Comparison of ENCODE assay signal across 8 cellular contexts in the genomic region with DNA sequence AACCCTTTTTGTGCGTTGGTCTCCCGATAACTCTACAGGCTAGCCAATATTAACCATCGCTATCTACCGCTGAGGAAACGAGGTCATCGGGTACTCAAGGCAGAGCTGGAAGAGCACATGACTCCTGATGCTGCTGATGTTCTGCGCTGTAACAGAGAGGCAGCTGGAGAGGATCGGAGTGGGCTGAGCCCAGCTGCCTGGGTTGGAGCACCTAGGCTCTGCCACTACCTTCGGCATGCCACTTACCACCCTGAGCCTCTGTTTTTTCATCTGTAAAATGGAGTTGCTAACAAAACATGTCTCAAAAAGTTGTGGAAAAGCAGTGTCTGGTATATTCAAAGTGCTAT. TPM values are rescaled to one million over a fixed set of nuclear protein-coding genes. Genes with fewer than 3 reads are reported as not detected.
DNase-seq lines count a peak whose midpoint lies in the region; ATAC-seq and TF ChIP-seq lines count a peak whose summit lies in the region.

No MANE protein-coding gene starts in this region.

- intact Hi-C loops in dorsolateral prefrontal cortex (cut with DNase I): no loop called here

- TF ChIP-seq CTCF in dorsolateral prefrontal cortex (IDR thresholded peaks at IDR 0.05 in 54 of 56, conservative IDR thresholded peaks at IDR 0.05 in 2 of 56; ENCODE audit: low read depth in 1 of 56, partially characterized antibody in 56 of 56): no peak

- H3K9ac ChIP-seq in GM23248: peak overlapping the region; percentile 72
- no peak overlapping the region for H3K9ac ChIP-seq in muscle layer of colon (ENCODE audit: low read length)

- H3K79me2 ChIP-seq in GM23248 (ENCODE audit: insufficient read depth): no peaks in the 10 kb centered on the region

- 36 to 41% methylated on average over 9 of the region's 9 CpGs for WGBS in GM23248 (ENCODE audit: low coverage in 1 of 2, low lambda C conversion rate in 2 of 2, missing lambda C conversion rate in 2 of 2), 2 experiments

- H3F3A ChIP-seq in GM23248 (ENCODE audit: insufficient read depth): no peaks in the 10 kb centered on the region

- H3K36me3 ChIP-seq in GM23248 (ENCODE audit: low read depth): no peaks in the 10 kb centered on the region
- peaks cover 13% of the 10 kb centered on the region for H3K36me3 ChIP-seq in muscle layer of colon (ENCODE audit: insufficient read depth, low read length)

- ATAC-seq in GM18502 (IDR thresholded peaks at IDR 0.05; ENCODE audit: poor library complexity, unreplicated experiment) (no peak), GM19455 (IDR thresholded peaks at IDR 0.05; ENCODE audit: unreplicated experiment) (no peak)

- no peaks in the 10 kb centered on the region for H3K4me1 ChIP-seq in GM23248 (ENCODE audit: insufficient read depth)
- H3K4me1 ChIP-seq in muscle layer of colon (ENCODE audit: insufficient read depth, low read length): peaks cover 19% of the 10 kb centered on the region

- no peaks in the 10 kb centered on the region for H4K20me1 ChIP-seq in GM23248 (ENCODE audit: insufficient read depth)

- H2AFZ ChIP-seq in GM23248: peak overlapping the region; percentile 84

- H3K27me3 ChIP-seq in GM23248 (replicated peaks; ENCODE audit: insufficient read depth) (0 out of 2 replicates have a peak, but pooled peaks cover 14% of the 10 kb centered on the region), dorsolateral prefrontal cortex (no peaks in the 10 kb centered on the region), muscle layer of colon (ENCODE audit: control insufficient read depth in 1 of 2, insufficient read depth in 2 of 2, low read length in 2 of 2) (no peaks in the 10 kb centered on the region)

- H3K27ac ChIP-seq in GM23248 (no peak overlapping the region), dorsolateral prefrontal cortex (peak overlapping the region in 55 of 59 donors; percentile 35 to 91 (median 81)), muscle layer of colon (ENCODE audit: low read depth, low read length) (no peak overlapping the region)

- in situ Hi-C loops in GM23248 (cut with MboI): no loop called here

- H3K9me2 ChIP-seq in GM23248 (ENCODE audit: insufficient read depth): no peaks in the 10 kb centered on the region

- H3K9me3 ChIP-seq in GM23248 (ENCODE audit: low read depth) (no peaks in the 10 kb centered on the region), muscle layer of colon (ENCODE audit: low read length) (no peaks in the 10 kb centered on the region)

- H3K4me2 ChIP-seq in GM23248 (ENCODE audit: unreplicated experiment): peak overlapping the region; percentile 89

- H3K4me3 ChIP-seq in GM23248 (peak overlapping the region; percentile 85), dorsolateral prefrontal cortex (peak overlapping the region; percentile 69 to 97 (median 86)), muscle layer of colon (ENCODE audit: low read depth in 1 of 2, low read length in 2 of 2) (peak overlapping the region; percentile 81 to 82)

- DNase-seq in GM23248: peak; percentile 15
- peak; percentile 30 for DNase-seq in NCI-H774 (lab: John Stamatoyannopoulos, UW)
- no peak for DNase-seq in dorsolateral prefrontal cortex
- no peak for DNase-seq in epidermal melanocyte (ENCODE audit: insufficient read length, low spot score)
- no peak for DNase-seq in NCI-H1930 (lab: John Stamatoyannopoulos, UW)

RNA-seq across cellular contexts. Expression of a gene that starts 0.4 kb away (rescaled TPM):
- total RNA-seq in GM23248 (2014; rRNA removed; shearing (Covaris generic)): 5.9 and 11.1 TPM in 2 replicates
- polyA plus RNA-seq in GM23248 (2016; fragmentation: Nextera tagmentation; extraction: Ambion mirVana): 4.9 and 6.2 TPM in 2 replicates
- 10 to 100 TPM; 12.5 to 31.9 (median 20.3) TPM for total RNA-seq in dorsolateral prefrontal cortex

RNA-seq across cellular contexts. Expression of a gene that starts 35.0 kb away (rescaled TPM):
- 16.9 and 24.2 TPM in 2 replicates for total RNA-seq in GM23248 (2014; rRNA removed; shearing (Covaris generic))
- polyA plus RNA-seq in GM23248 (2016; fragmentation: Nextera tagmentation; extraction: Ambion mirVana): 4.7 and 5.8 TPM in 2 replicates
- total RNA-seq in dorsolateral prefrontal cortex: 10 to 100 TPM; 20.6 to 48.1 (median 33.1) TPM

RNA-seq across cellular contexts. Expression of a gene that starts 36.3 kb away (rescaled TPM):
- not detected in 2 replicates for total RNA-seq in GM23248 (2014; rRNA removed; shearing (Covaris generic))
- polyA plus RNA-seq in GM23248 (2016; fragmentation: Nextera tagmentation; extraction: Ambion mirVana): 0.24 and 0.34 TPM in 2 replicates
- total RNA-seq in dorsolateral prefrontal cortex: 1 to 10 TPM; 1.1 to 6.3 (median 2.9) TPM

RNA-seq across cellular contexts. Expression of a gene that starts 41.5 kb away (rescaled TPM):
- not detected in 2 replicates for total RNA-seq in GM23248 (2014; rRNA removed; shearing (Covaris generic))
- polyA plus RNA-seq in GM23248 (2016; fragmentation: Nextera tagmentation; extraction: Ambion mirVana): not detected in 2 replicates
- total RNA-seq in dorsolateral prefrontal cortex: not detected

RNA-seq across cellular contexts. Expression of a gene that starts 49.1 kb away (rescaled TPM):
- total RNA-seq in GM23248 (2014; rRNA removed; shearing (Covaris generic)): 80.1 and 92.7 TPM in 2 replicates
- polyA plus RNA-seq in GM23248 (2016; fragmentation: Nextera tagmentation; extraction: Ambion mirVana): 105 and 112 TPM in 2 replicates
- 10 to 100 TPM; 49.5 to 88.7 (median 68.8) TPM for total RNA-seq in dorsolateral prefrontal cortex

Comparison
In these comparisons a context has a peak if more than half of its experiments do, and no peak if none do; other contexts are left out.
1. DNase-seq: peak in GM23248 (single experiment) and NCI-H774 (single experiment); none in dorsolateral prefrontal cortex (0 of 10), epidermal melanocyte (single experiment) and NCI-H1930 (0 of 2).
2. H3K27ac ChIP-seq: peak in dorsolateral prefrontal cortex (55 of 59); none in GM23248 (single experiment) and muscle layer of colon (single experiment).
3. Peak in every context shown above with its lines, with median percentiles within 50 percentile points of each other: H3K4me3 ChIP-seq.